ENCODE assay signal across 1 cellular context in genomic region chr3:73100734-73101550, GRCh38.
TF ChIP-seq lines count a peak whose summit lies in the region.

No MANE protein-coding gene starts in this region.

TF ChIP-seq in K562, 482 proteins besides CTCF, POLR2A, EP300 and RAD21 (continued from another document and continues in another):
- TF ChIP-seq ZBTB5 (IDR thresholded peaks at IDR 0.05), result no peak
- TF ChIP-seq E2F6 (IDR thresholded peaks at IDR 0.05; ENCODE audit: borderline replicate concordance in 1 of 2, extremely low read depth in 1 of 2, insufficient read depth in 1 of 2, insufficient read length in 1 of 2, low read depth in 1 of 2, low read length in 1 of 2, poor library complexity in 1 of 2, severe bottlenecking in 1 of 2), result no peak
- TF ChIP-seq ILF3 (IDR thresholded peaks at IDR 0.05; ENCODE audit: borderline replicate concordance), result no peak
- no peak for TF ChIP-seq HNRNPLL (IDR thresholded peaks at IDR 0.05; ENCODE audit: low read depth, low read length, poor library complexity, severe bottlenecking)
- TF ChIP-seq ELF4 (CRISPR knock-in tag; IDR thresholded peaks at IDR 0.05), result no peak
- TF ChIP-seq BRF2 (IDR thresholded peaks at IDR 0.05; ENCODE audit: borderline replicate concordance, insufficient read depth, insufficient read length), result no peak
- TF ChIP-seq GABPB2 (CRISPR knock-in tag; conservative IDR thresholded peaks at IDR 0.05), result no peak
- TF ChIP-seq PCBP1 (IDR thresholded peaks at IDR 0.05; ENCODE audit: low read depth, low read length, poor library complexity, severe bottlenecking), result no peak
- no peak for TF ChIP-seq AFF4 (CRISPR knock-in tag; IDR thresholded peaks at IDR 0.05)
- TF ChIP-seq BACH1 (tag; IDR thresholded peaks at IDR 0.05), result no peak
- TF ChIP-seq CBFA2T2 (conservative IDR thresholded peaks at IDR 0.05), result no peak
- TF ChIP-seq ZNF778 (CRISPR knock-in tag; IDR thresholded peaks at IDR 0.05), result no peak
- no peak for TF ChIP-seq RUNX1 (IDR thresholded peaks at IDR 0.05; ENCODE audit: low read depth)
- no peak for TF ChIP-seq NFE2 (IDR thresholded peaks at IDR 0.05; ENCODE audit: low read depth)
- 0 out of 2 replicates have a peak, but pooled peaks have one; percentile 32 for TF ChIP-seq CC2D1A (IDR thresholded peaks at IDR 0.05)
- TF ChIP-seq ZNF124 (CRISPR knock-in tag; IDR thresholded peaks at IDR 0.05), result no peak
- no peak for TF ChIP-seq CHD7 (IDR thresholded peaks at IDR 0.05; ENCODE audit: low read depth, low read length)
- TF ChIP-seq MAFK (IDR thresholded peaks at IDR 0.05; ENCODE audit: low read length), result no peak
- TF ChIP-seq ZNF41 (CRISPR knock-in tag; conservative IDR thresholded peaks at IDR 0.05), result no peak
- TF ChIP-seq SAFB (IDR thresholded peaks at IDR 0.05; ENCODE audit: borderline replicate concordance, low read depth, low read length), result no peak
- no peak for TF ChIP-seq EZH2 (IDR thresholded peaks at IDR 0.05; ENCODE audit: borderline replicate concordance, low read depth, low read length)
- TF ChIP-seq GABPA (tag; conservative IDR thresholded peaks at IDR 0.05; ENCODE audit: low read depth), result no peak
- no peak for TF ChIP-seq NCOA6 (IDR thresholded peaks at IDR 0.05)
- no peak for TF ChIP-seq SP2 (IDR thresholded peaks at IDR 0.05; ENCODE audit: extremely low read depth, low read depth, low read length, poor library complexity, severe bottlenecking)
- no peak for TF ChIP-seq ZNF586 (CRISPR knock-in tag; conservative IDR thresholded peaks at IDR 0.05)
